9 cellular contexts compared by ENCODE assay signal in the genomic region with DNA sequence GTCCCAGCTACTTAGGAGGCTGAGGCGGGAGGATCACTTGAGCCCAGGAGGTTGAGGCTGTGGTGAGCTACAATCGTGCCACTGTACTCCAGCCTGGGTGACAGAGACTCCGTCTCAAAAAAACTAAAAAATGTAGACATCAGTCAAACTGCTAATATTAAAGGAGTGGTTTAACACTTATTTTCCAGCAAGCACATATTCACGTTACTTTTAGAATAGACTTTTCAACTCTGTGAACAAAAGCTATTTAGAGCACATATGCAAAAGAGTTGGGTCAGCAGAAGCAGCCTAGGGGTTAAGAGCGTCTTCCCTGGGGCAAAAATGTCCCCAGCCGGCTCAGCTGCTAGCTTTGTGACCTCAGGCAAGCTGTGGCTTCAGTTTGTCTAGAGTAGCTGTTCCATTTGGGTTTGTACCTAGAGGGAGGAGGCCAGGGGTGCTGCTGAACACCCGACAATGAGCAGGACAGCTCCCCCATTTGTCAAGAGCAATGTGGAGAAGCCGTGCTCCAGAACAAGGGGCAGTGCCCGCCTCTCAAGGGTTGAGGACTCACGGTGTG.
DNase-seq lines count a peak whose midpoint lies in the region; ATAC-seq, FAIRE-seq and TF ChIP-seq lines count a peak whose summit lies in the region.
"Had no signal": no experiment of that assay in that cellular context is flagged by ENCODE, and none has a peak within 500 bp of the region (broad histone marks: within the 10 kb centered on the region; RNA-seq: fewer than 3 reads in every experiment).

No MANE protein-coding gene starts in this region.

- no peaks in the 10 kb centered on the region for H3K36me3 ChIP-seq in colonic mucosa

- intact Hi-C loops in colonic mucosa (cut with DNase I), result no loop called here

- H3K27ac ChIP-seq in colonic mucosa, result no peak overlapping the region

- DNase-seq in GM12891 (ENCODE audit: insufficient read length, low spot score) (peak; percentile 44), left lobe of liver (ENCODE audit: low spot score) (no peak), NCI-H1105 (lab: John Stamatoyannopoulos, UW) (no peak), colonic mucosa (no peak), HPDE6-E6E7 (ENCODE audit: extremely low spot score) (no peak), HK-2 (ENCODE audit: unreplicated experiment) (no peak)
- DNase-seq: activated gamma-delta T cell had no signal

- H3K4me1 ChIP-seq in colonic mucosa, result peaks cover 12% of the 10 kb centered on the region

- TF ChIP-seq POLR2A in GM12891 (IDR thresholded peaks at IDR 0.05; ENCODE audit: low read depth, low read length), result no peak

- no peak overlapping the region for H3K9ac ChIP-seq in colonic mucosa (ENCODE audit: low read depth in 2 of 2, low read length in 2 of 2)

- no peak for TF ChIP-seq CTCF in colonic mucosa (IDR thresholded peaks at IDR 0.05)

- H3K4me3 ChIP-seq in colonic mucosa, result no peak overlapping the region

- no peaks in the 10 kb centered on the region for H3K9me3 ChIP-seq in colonic mucosa

- no peaks in the 10 kb centered on the region for H3K27me3 ChIP-seq in colonic mucosa

- ATAC-seq in GM21360 (IDR thresholded peaks at IDR 0.05; ENCODE audit: unreplicated experiment) (peak; percentile 69), HG03139 (IDR thresholded peaks at IDR 0.05; ENCODE audit: unreplicated experiment) (peak; percentile 66), left lobe of liver (peak; percentile 9)

- FAIRE-seq in GM12891 (lab: Jason Lieb, UNC), result peak; percentile 69

TF ChIP-seq in GM12891, 5 proteins besides CTCF, POLR2A, EP300 and RAD21:
- TF ChIP-seq TAF1 (IDR thresholded peaks at IDR 0.05; ENCODE audit: low read depth, low read length) (no peak), POU2F2 (IDR thresholded peaks at IDR 0.05; ENCODE audit: low read depth, low read length) (peak; percentile 94)

Comparison
In these comparisons a context has a peak if more than half of its experiments do, and no peak if none do; other contexts are left out.
1. ATAC-seq: peak in every context shown above with its lines; median percentile 69 in GM21360; 66 in HG03139; 9 in left lobe of liver.